Comparison of ENCODE assay signal across 8 cellular contexts in genomic region chr1:202184750-202185460, GRCh38. TPM values are rescaled to one million over a fixed set of nuclear protein-coding genes. Genes with fewer than 3 reads are reported as not detected.
A peak's percentile ranks its signal among the peaks of the same experiment; 100 is the strongest.
DNase-seq lines count a peak whose midpoint lies in the region; ATAC-seq and TF ChIP-seq lines count a peak whose summit lies in the region.

No MANE protein-coding gene starts in this region.

- POLR2A ChIA-PET in HEK293 (lab: Yijun Ruan, JAX), result no interaction called here

- DNase-seq in CD1c-positive myeloid dendritic cell (ENCODE audit: extremely low spot score) (peak; percentile 85), NCI-H2227 (lab: John Stamatoyannopoulos, UW; ENCODE audit: unreplicated experiment) (peak; percentile 98), kidney epithelial cell (ENCODE audit: low read depth) (peak; percentile 48)
- peak; percentile 34 for DNase-seq in activated CD4-positive, CD25-positive, alpha-beta regulatory T cell treated with anti-CD3 and anti-CD28 coated beads, Interleukin-2, amount 50 U/mL, for 16 hours (ENCODE audit: low read depth, low spot score)
- peak; percentile 39 to 51 for DNase-seq in central memory CD8-positive, alpha-beta T cell (ENCODE audit: low spot score in 2 of 2)
- DNase-seq in stimulated activated CD4-positive, alpha-beta T cell treated with anti-CD3 and anti-CD28 coated beads, Interleukin-1b, Interleukin-23, amount 100 ng/mL, for 4 hours (ENCODE audit: low read depth in 2 of 2), result peak; percentile 55 to 72

- ATAC-seq in central memory CD8-positive, alpha-beta T cell (replicated peaks; ENCODE audit: extremely low read depth, poor library complexity, severe bottlenecking), result no peak
- no peak for ATAC-seq in GM18909 (IDR thresholded peaks at IDR 0.05; ENCODE audit: poor library complexity, unreplicated experiment)

- no peak overlapping the region for H3K27ac Mint-ChIP-seq in central memory CD8-positive, alpha-beta T cell (ENCODE audit: low read depth)

- H3K36me3 Mint-ChIP-seq in central memory CD8-positive, alpha-beta T cell (ENCODE audit: insufficient read depth), result peaks cover 2% of the 10 kb centered on the region

- H3K4me3 Mint-ChIP-seq in central memory CD8-positive, alpha-beta T cell, result no peak overlapping the region

- CTCF ChIA-PET in HEK293 (lab: Yijun Ruan, JAX), result interaction anchor here (0.6 to 5.0 kb wide), 17 partner anchors 9 to 607 kb away, joined by 3 to 30 read pairs (median 3); partner anchors contain the start of gene LGR6

- peaks cover 43% of the 10 kb centered on the region for H3K27me3 ChIP-seq in kidney epithelial cell (ENCODE audit: control insufficient read depth, insufficient read depth, low read length)

- H3K9me3 ChIP-seq in HEK293 (ENCODE audit: control insufficient read depth, insufficient read depth, low read depth, low read length), result no peaks in the 10 kb centered on the region

- H3K9me3 Mint-ChIP-seq in central memory CD8-positive, alpha-beta T cell, result no peaks in the 10 kb centered on the region

- H3K4me1 ChIP-seq in HEK293 (ENCODE audit: control insufficient read depth, insufficient read depth, low read length), result no peaks in the 10 kb centered on the region

- H3K36me3 ChIP-seq in HEK293 (ENCODE audit: control insufficient read depth in 2 of 2, insufficient read depth in 1 of 2, low read length in 2 of 2) (no peaks in the 10 kb centered on the region), kidney epithelial cell (ENCODE audit: control insufficient read depth, insufficient read depth, low read length) (no peaks in the 10 kb centered on the region)

- no peak overlapping the region for H3K4me3 ChIP-seq in HEK293 (ENCODE audit: low read depth, low read length)
- H3K4me3 ChIP-seq in kidney epithelial cell (ENCODE audit: low read depth, low read length), result no peak overlapping the region

- TF ChIP-seq CTCF in HEK293 (tag by site-specific recombination; IDR thresholded peaks at IDR 0.05) (peak; percentile 88), kidney epithelial cell (IDR thresholded peaks at IDR 0.05; ENCODE audit: insufficient read depth, low read length, poor library complexity, severe bottlenecking) (peak; percentile 93)

- no peak overlapping the region for H3K27ac ChIP-seq in HEK293 (ENCODE audit: extremely low read depth, low read depth, low read length)

- no peaks in the 10 kb centered on the region for H3K27me3 Mint-ChIP-seq in central memory CD8-positive, alpha-beta T cell

- H3K4me1 Mint-ChIP-seq in central memory CD8-positive, alpha-beta T cell, result peaks cover 21% of the 10 kb centered on the region

TF ChIP-seq in HEK293, 187 proteins besides CTCF, POLR2A, EP300 and RAD21 (continues in another document):
- TF ChIP-seq WT1 (tag by site-specific recombination; IDR thresholded peaks at IDR 0.05), result no peak
- no peak for TF ChIP-seq ZFP37 (tag by site-specific recombination; IDR thresholded peaks at IDR 0.05)
- TF ChIP-seq ZNF76 (tag by site-specific recombination; IDR thresholded peaks at IDR 0.05; ENCODE audit: borderline replicate concordance, low read depth), result no peak
- TF ChIP-seq IKZF3 (tag by site-specific recombination; IDR thresholded peaks at IDR 0.05), result peak; percentile 90
- TF ChIP-seq PRDM10 (tag by site-specific recombination; IDR thresholded peaks at IDR 0.05), result 0 out of 2 replicates have a peak, but pooled peaks have one; percentile 17
- 0 out of 2 replicates have a peak, but pooled peaks have one; percentile 30 for TF ChIP-seq KLF8 (tag by site-specific recombination; IDR thresholded peaks at IDR 0.05)
- TF ChIP-seq ZNF660 (tag by site-specific recombination; IDR thresholded peaks at IDR 0.05), result no peak
- no peak for TF ChIP-seq ZNF19 (tag by site-specific recombination; IDR thresholded peaks at IDR 0.05; ENCODE audit: low read depth)
- TF ChIP-seq ELK4 (IDR thresholded peaks at IDR 0.05; ENCODE audit: borderline replicate concordance, low read depth, low read length), result no peak
- 0 out of 2 replicates have a peak, but pooled peaks have one; percentile 45 for TF ChIP-seq KLF17 (tag by site-specific recombination; IDR thresholded peaks at IDR 0.05)
- no peak for TF ChIP-seq ZNF114 (tag by site-specific recombination; IDR thresholded peaks at IDR 0.05)
- TF ChIP-seq SP3 (tag by site-specific recombination; IDR thresholded peaks at IDR 0.05), result peak; percentile 65
- TF ChIP-seq ZXDB (tag by site-specific recombination; IDR thresholded peaks at IDR 0.05), result no peak
- peak; percentile 67; the same call in 1 of the 2 replicates for TF ChIP-seq HIC1 (tag by site-specific recombination; IDR thresholded peaks at IDR 0.05)
- TF ChIP-seq ZNF280C (tag by site-specific recombination; IDR thresholded peaks at IDR 0.05), result no peak

RNA-seq across cellular contexts. Expression of gene LGR6, which starts 8.7 kb away (rescaled TPM):
- total RNA-seq in kidney epithelial cell, result 0.08 and 0.68 TPM in 2 replicates

RNA-seq across cellular contexts. Expression of gene PTPN7, which starts 24.5 kb away (rescaled TPM):
- 2.3 and 2.6 TPM in 2 replicates for total RNA-seq in kidney epithelial cell

RNA-seq across cellular contexts. Expression of gene ARL8A, which starts 40.4 kb away (rescaled TPM):
- total RNA-seq in kidney epithelial cell, result 57.8 and 59.7 TPM in 2 replicates

Comparison
In these comparisons a context has a peak if more than half of its experiments do, and no peak if none do; other contexts are left out.
1. DNase-seq: peak in every context shown above with its lines; median percentile 98 in NCI-H2227; 85 in CD1c-positive myeloid dendritic cell; 64 in stimulated activated CD4-positive, alpha-beta T cell treated with anti-CD3 and anti-CD28 coated beads, Interleukin-1b, Interleukin-23, amount 100 ng/mL, for 4 hours; 48 in kidney epithelial cell; 45 in central memory CD8-positive, alpha-beta T cell; 34 in activated CD4-positive, CD25-positive, alpha-beta regulatory T cell treated with anti-CD3 and anti-CD28 coated beads, Interleukin-2, amount 50 U/mL, for 16 hours.